24 cellular contexts compared by ENCODE assay signal in genomic region chr17:27918498-27918897, GRCh38.
"Had no signal": no experiment of that assay in that cellular context is flagged by ENCODE, and none has a peak within 500 bp of the region (broad histone marks: within the 10 kb centered on the region; RNA-seq: fewer than 3 reads in every experiment).

No MANE protein-coding gene starts in this region.

- DNase-seq: colonic mucosa; cortex of kidney; effector CD8-positive, alpha-beta T cell; effector memory CD8-positive, alpha-beta T cell; endodermal cell; esophagus squamous epithelium; foreskin fibroblast; foreskin melanocyte; gastrocnemius medialis; glutamatergic neuron; heart right ventricle; hippocampal formation; left cardiac atrium; left lung; left ventricle myocardium superior; lower lobe of right lung; mesenchymal stem cell; mucosa of descending colon; naive B cell had no signal

- H3K4me1 ChIP-seq: colonic mucosa, gastrocnemius medialis, left lung, lower lobe of right lung had no signal

- H3K36me3 ChIP-seq: colonic mucosa, esophagus squamous epithelium, gastrocnemius medialis, heart right ventricle, left lung, lower lobe of right lung had no signal

- FAIRE-seq: endometrium, islet of Langerhans, keratinocyte had no signal

- H3K27ac ChIP-seq: colonic mucosa, epithelial cell of prostate, esophagus squamous epithelium, gastrocnemius medialis, heart right ventricle, left lung, lower lobe of right lung had no signal

- H3K9me3 ChIP-seq: colonic mucosa, esophagus squamous epithelium, gastrocnemius medialis, heart right ventricle, left lung, lower lobe of right lung, mucosa of descending colon had no signal

- H3K27me3 ChIP-seq: colonic mucosa, gastrocnemius medialis, heart right ventricle had no signal

- ATAC-seq: effector memory CD8-positive, alpha-beta T cell; esophagus mucosa; gastrocnemius medialis; heart right ventricle; left cardiac atrium; left lung; left ventricle myocardium superior; lower lobe of right lung; mucosa of descending colon had no signal

- H3K4me3 ChIP-seq: colonic mucosa, esophagus squamous epithelium, gastrocnemius medialis, heart right ventricle, left lung, lower lobe of right lung, mucosa of descending colon had no signal
